12 cellular contexts compared by ENCODE assay signal in the genomic region with DNA sequence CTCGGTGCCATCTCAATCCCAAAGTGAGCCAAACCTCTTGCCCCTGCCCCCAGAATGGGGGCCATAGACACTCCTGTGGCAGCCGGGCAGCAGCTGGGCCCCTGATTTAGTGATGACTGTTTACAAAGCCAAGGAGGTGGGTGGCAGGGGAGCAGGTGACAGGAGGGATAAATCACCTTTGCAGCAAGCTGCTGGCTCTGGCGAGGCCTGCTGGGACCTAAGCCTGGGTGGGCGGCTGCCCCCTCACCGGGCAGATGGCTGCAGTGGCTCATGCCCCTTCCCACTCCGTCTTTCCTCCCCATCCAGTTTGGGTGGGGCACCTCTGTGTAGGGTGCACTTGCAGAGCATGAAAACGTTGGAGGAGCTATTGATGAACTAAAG.
"Had no signal": no experiment of that assay in that cellular context is flagged by ENCODE, and none has a peak within 500 bp of the region (broad histone marks: within the 10 kb centered on the region; RNA-seq: fewer than 3 reads in every experiment).

No MANE protein-coding gene starts in this region.

- H3K9me3 ChIP-seq: prostate gland had no signal

- H3K27ac ChIP-seq: prostate gland had no signal

- DNase-seq: activated B cell treated with CpG ODN at 0.5 μM for 24 hours; activated CD4-positive, alpha-beta T cell treated with anti-CD3 and anti-CD28 coated beads, Interleukin-2, amount 10 ng/mL, durations not matched to agents 7 days and 5 days; activated T-cell treated with anti-CD3 and anti-CD28 coated beads for 4 hours; amniotic stem cell; dermis blood vessel endothelial cell; immature natural killer cell; natural killer cell; occipital lobe; stimulated activated CD4-positive, alpha-beta T cell treated with anti-CD3 and anti-CD28 coated beads, Interleukin-12 subunit alpha, Interleukin-12 subunit beta, amount 100 ng/mL, for 4 hours; stimulated activated naive CD4-positive, alpha-beta T cell had no signal

- H3K4me1 ChIP-seq: prostate gland had no signal

- ATAC-seq: natural killer cell, sciatic nerve had no signal

- H3K36me3 ChIP-seq: prostate gland had no signal

- H3K4me3 ChIP-seq: prostate gland had no signal
